20 cellular contexts compared by ENCODE assay signal in the genomic region with DNA sequence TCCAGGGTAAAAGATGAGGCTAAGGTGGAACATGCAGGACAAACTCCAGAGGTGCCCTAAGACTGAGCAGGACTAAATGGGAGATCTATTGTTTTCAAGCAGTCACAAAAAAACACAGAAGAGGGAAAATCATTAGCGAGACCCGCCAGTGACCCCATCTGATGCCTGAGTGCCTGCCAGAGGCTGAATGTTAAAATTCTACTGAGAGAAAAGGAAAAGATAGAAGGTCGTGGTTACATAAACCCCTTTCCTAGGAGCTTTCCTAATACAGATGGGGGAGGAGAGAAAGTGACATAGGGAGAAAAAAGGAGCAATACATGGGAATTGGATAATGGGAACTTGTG.
DNase-seq lines count a peak whose midpoint lies in the region; ATAC-seq and TF ChIP-seq lines count a peak whose summit lies in the region.
"Had no signal": no experiment of that assay in that cellular context is flagged by ENCODE, and none has a peak within 500 bp of the region (broad histone marks: within the 10 kb centered on the region; RNA-seq: fewer than 3 reads in every experiment).

No MANE protein-coding gene starts in this region.

- H3K36me3 ChIP-seq in GM23338 (ENCODE audit: insufficient read depth): no peaks in the 10 kb centered on the region
- no peaks in the 10 kb centered on the region for H3K36me3 ChIP-seq in adipocyte (ENCODE audit: control insufficient read depth, insufficient read depth, low read length, severe bottlenecking)
- H3K36me3 ChIP-seq in gastroesophageal sphincter: no peaks in the 10 kb centered on the region

- ATAC-seq in GM23338 (peak; percentile 49), HG02798 (IDR thresholded peaks at IDR 0.05; ENCODE audit: poor library complexity, unreplicated experiment) (no peak), gastroesophageal sphincter (no peak)
- ATAC-seq in stimulated activated naive CD8-positive, alpha-beta T cell treated with anti-CD3 and anti-CD28 coated beads, Interleukin-15, Interleukin-2, amounts not matched to agents 100 U/mL and 50 U/mL, for 24 hours: no peak
- ATAC-seq: Right ventricle myocardium inferior had no signal

- TF ChIP-seq POLR2A in gastroesophageal sphincter (IDR thresholded peaks at IDR 0.05): no peak

- H3K79me2 ChIP-seq in GM23338 (replicated peaks; ENCODE audit: insufficient read depth): no peaks in the 10 kb centered on the region

- H3K4me1 Mint-ChIP-seq in GM23338 (peaks cover 35% of the 10 kb centered on the region), progenitor cell of endocrine pancreas (ENCODE audit: low read depth) (peaks cover 20% of the 10 kb centered on the region)
- H3K4me1 Mint-ChIP-seq: CD8-positive, alpha-beta memory T cell had no signal

- TF ChIP-seq CTCF in GM23338 (conservative IDR thresholded peaks at IDR 0.05; ENCODE audit: low read depth in 2 of 2) (no peak), progenitor cell of endocrine pancreas (IDR thresholded peaks at IDR 0.05; ENCODE audit: unreplicated experiment) (no peak), gastroesophageal sphincter (IDR thresholded peaks at IDR 0.05) (no peak)

- no peak overlapping the region; the same call in 1 of the 2 replicates for H2AFZ ChIP-seq in GM23338

- H3F3A ChIP-seq in GM23338 (replicated peaks; ENCODE audit: low read depth): no peaks in the 10 kb centered on the region

- no peaks in the 10 kb centered on the region for H3K9me2 ChIP-seq in GM23338 (ENCODE audit: insufficient read depth)

- H3K9me3 Mint-ChIP-seq in GM23338 (peaks cover 2% of the 10 kb centered on the region; the same call in 1 of the 3 replicates), progenitor cell of endocrine pancreas (ENCODE audit: low read depth) (no peaks in the 10 kb centered on the region)
- H3K9me3 Mint-ChIP-seq: HFFc6 had no signal

- H3K27me3 Mint-ChIP-seq in GM23338 (ENCODE audit: insufficient read depth, low read depth, poor library complexity): peaks cover 3% of the 10 kb centered on the region
- no peaks in the 10 kb centered on the region for H3K27me3 Mint-ChIP-seq in progenitor cell of endocrine pancreas

- no peak overlapping the region for H3K9ac ChIP-seq in adipocyte (ENCODE audit: low read length)
- H3K9ac ChIP-seq: KMS-11 had no signal

- H3K4me3 Mint-ChIP-seq in GM23338: no peak overlapping the region
- peak overlapping the region; percentile 7 for H3K4me3 Mint-ChIP-seq in progenitor cell of endocrine pancreas (ENCODE audit: low read depth)
- H3K4me3 Mint-ChIP-seq: CD8-positive, alpha-beta memory T cell; HFFc6 had no signal

- H3K27ac Mint-ChIP-seq in GM23338: no peak overlapping the region; the same call in 1 of the 2 replicates
- H3K27ac Mint-ChIP-seq in progenitor cell of endocrine pancreas: peak overlapping the region; percentile 72
- H3K27ac Mint-ChIP-seq: CD8-positive, alpha-beta memory T cell; HFFc6 had no signal

- H3K9me3 ChIP-seq in adipocyte (ENCODE audit: control insufficient read depth, low read length): no peaks in the 10 kb centered on the region
- H3K9me3 ChIP-seq in gastroesophageal sphincter: peaks cover 0 to 6% (median 0%) of the 10 kb centered on the region in 3 donors

- H3K27ac ChIP-seq in GM23338 (ENCODE audit: low read depth): no peak overlapping the region
- no peak overlapping the region for H3K27ac ChIP-seq in gastroesophageal sphincter
- H3K27ac ChIP-seq: KMS-11 had no signal

- no peak overlapping the region for H3K4me3 ChIP-seq in GM23338
- H3K4me3 ChIP-seq in adipocyte (ENCODE audit: low read length): peak overlapping the region; percentile 59
- H3K4me3 ChIP-seq in gastroesophageal sphincter: no peak overlapping the region

- peak overlapping the region; percentile 53; the same call in 1 of the 2 replicates for H3K4me2 ChIP-seq in GM23338
- H3K4me2 ChIP-seq: KMS-11 had no signal

- 16 to 25% methylated on average over 3 of the region's 3 CpGs for WGBS in gastroesophageal sphincter (ENCODE audit: low coverage in 1 of 2), 2 donors

- no peaks in the 10 kb centered on the region for H4K20me1 ChIP-seq in GM23338 (replicated peaks; ENCODE audit: insufficient read depth)

- H3K27me3 ChIP-seq in GM23338 (ENCODE audit: insufficient read depth) (no peaks in the 10 kb centered on the region), adipocyte (replicated peaks; ENCODE audit: control insufficient read depth, insufficient read depth, low read length) (no peaks in the 10 kb centered on the region), gastroesophageal sphincter (no peaks in the 10 kb centered on the region)

- H3K4me1 ChIP-seq in GM23338 (ENCODE audit: insufficient read depth): peaks cover 23% of the 10 kb centered on the region
- H3K4me1 ChIP-seq in adipocyte (ENCODE audit: control insufficient read depth, insufficient read depth, low read length): peaks cover 41% of the 10 kb centered on the region
- H3K4me1 ChIP-seq in gastroesophageal sphincter: no peaks in the 10 kb centered on the region

- H3K36me3 Mint-ChIP-seq in GM23338 (ENCODE audit: low read depth) (peaks cover 8% of the 10 kb centered on the region; the same call in 1 of the 3 replicates), progenitor cell of endocrine pancreas (ENCODE audit: insufficient read depth) (no peaks in the 10 kb centered on the region)
- H3K36me3 Mint-ChIP-seq: CD8-positive, alpha-beta memory T cell had no signal

- DNase-seq in GM23338 (ENCODE audit: low spot score) (no peak), adipocyte (ENCODE audit: low read depth) (no peak), kidney tubule cell (ENCODE audit: low spot score) (peak; percentile 42), progenitor cell of endocrine pancreas (ENCODE audit: low spot score, unreplicated experiment) (no peak), HPDE6-E6E7 (ENCODE audit: extremely low spot score) (no peak)
- DNase-seq in stimulated activated naive CD8-positive, alpha-beta T cell treated with anti-CD3 and anti-CD28 coated beads, Interleukin-15, Interleukin-2, amounts not matched to agents 100 U/mL and 50 U/mL, for 24 hours: no peak
- DNase-seq: C1 segment of cervical spinal cord; CD8-positive, alpha-beta memory T cell; H9; HFFc6; IMR-90; NCI-H1092 treated with DMSO at 0.1 percent for 48 hours; NCI-H1694; NCI-H446; NCI-H526; OCI-M1 had no signal

- TF ChIP-seq EP300 in gastroesophageal sphincter (IDR thresholded peaks at IDR 0.05): no peak

TF ChIP-seq in GM23338, 12 proteins besides CTCF, POLR2A, EP300 and RAD21:
- TF ChIP-seq NANOG (IDR thresholded peaks at IDR 0.05; ENCODE audit: borderline replicate concordance) (no peak), STAT1 (IDR thresholded peaks at IDR 0.05; ENCODE audit: unreplicated experiment) (no peak)
TF ChIP-seq in GM23338: peak in this region for 0.
